ENCODE assay signal across 18 cellular contexts in genomic region chr17:81706757-81707624, GRCh38. TPM values are rescaled to one million over a fixed set of nuclear protein-coding genes. Genes with fewer than 3 reads are reported as not detected.
A peak's percentile ranks its signal among the peaks of the same experiment; 100 is the strongest.
DNase-seq lines count a peak whose midpoint lies in the region; ATAC-seq and TF ChIP-seq lines count a peak whose summit lies in the region.
"Had no signal": no experiment of that assay in that cellular context is flagged by ENCODE, and none has a peak within 500 bp of the region (broad histone marks: within the 10 kb centered on the region; RNA-seq: fewer than 3 reads in every experiment).

No MANE protein-coding gene starts in this region.

- no peaks in the 10 kb centered on the region for H3K27me3 ChIP-seq in right cardiac atrium (ENCODE audit: control insufficient read depth, insufficient read depth)
- peaks cover 1% of the 10 kb centered on the region; the same call in 1 of the 2 replicates for H3K27me3 ChIP-seq in H7 (ENCODE audit: control insufficient read depth, insufficient read depth, low read length)
- H3K27me3 ChIP-seq: Peyer's patch had no signal

- no peak overlapping the region for H3K4me3 ChIP-seq in right cardiac atrium (ENCODE audit: low read length)
- no peak overlapping the region for H3K4me3 ChIP-seq in SK-N-MC
- H3K4me3 ChIP-seq in H7 (ENCODE audit: insufficient read depth, low read depth, low read length): no peak overlapping the region
- H3K4me3 ChIP-seq: left ventricle myocardium inferior, Peyer's patch had no signal

- H3K36me3 ChIP-seq in SK-N-MC (ENCODE audit: insufficient read depth, low read length) (peaks cover 39% of the 10 kb centered on the region), H7 (replicated peaks; ENCODE audit: control insufficient read depth, insufficient read depth, low read length) (peaks cover 10% of the 10 kb centered on the region)

- no peak overlapping the region for H3K9ac ChIP-seq in SK-N-MC (ENCODE audit: insufficient read length)

- peaks cover 9% of the 10 kb centered on the region for H3K4me1 Mint-ChIP-seq in type B pancreatic cell (ENCODE audit: unreplicated experiment)
- peaks cover 14 to 16% of the 10 kb centered on the region in 2 donors for H3K4me1 Mint-ChIP-seq in effector memory CD8-positive, alpha-beta T cell (ENCODE audit: low read depth in 2 of 2)

- peaks cover 8% of the 10 kb centered on the region for H3K36me3 Mint-ChIP-seq in type B pancreatic cell
- H3K36me3 Mint-ChIP-seq in effector memory CD8-positive, alpha-beta T cell (ENCODE audit: insufficient read depth): peaks cover 41% of the 10 kb centered on the region

- peaks cover 13% of the 10 kb centered on the region for H3K4me1 ChIP-seq in right cardiac atrium (ENCODE audit: control insufficient read depth, insufficient read depth, low read length)

- H3K4me3 Mint-ChIP-seq in type B pancreatic cell: no peak overlapping the region
- H3K4me3 Mint-ChIP-seq in effector memory CD8-positive, alpha-beta T cell: no peak overlapping the region
- H3K4me3 Mint-ChIP-seq: activated CD8-positive, alpha-beta T cell treated with anti-CD3 and anti-CD28 coated beads, Interleukin-2, amount 10 ng/mL, durations not matched to agents 7 days and 5 days had no signal

- H3K27ac Mint-ChIP-seq in type B pancreatic cell: peak overlapping the region; percentile 56
- H3K27ac Mint-ChIP-seq in effector memory CD8-positive, alpha-beta T cell: peak overlapping the region in 1 of 2 donors; percentile 81
- H3K27ac Mint-ChIP-seq: activated CD8-positive, alpha-beta T cell treated with anti-CD3 and anti-CD28 coated beads, Interleukin-2, amount 10 ng/mL, durations not matched to agents 7 days and 5 days had no signal

- H3K27me3 Mint-ChIP-seq in type B pancreatic cell: peaks cover 8% of the 10 kb centered on the region
- H3K27me3 Mint-ChIP-seq in effector memory CD8-positive, alpha-beta T cell: no peaks in the 10 kb centered on the region
- H3K27me3 Mint-ChIP-seq: CD8-positive, alpha-beta memory T cell had no signal

- peak in 2 of 3 donors; percentile 47 to 62 for DNase-seq in right cardiac atrium
- no peak for DNase-seq in cardiac septum (ENCODE audit: low spot score)
- DNase-seq in SK-N-MC (ENCODE audit: low read depth, low spot score): no peak
- DNase-seq in type B pancreatic cell (ENCODE audit: extremely low spot score, unreplicated experiment): no peak
- no peak for DNase-seq in effector memory CD8-positive, alpha-beta T cell
- DNase-seq in H7: no peak
- DNase-seq: activated CD8-positive, alpha-beta T cell treated with anti-CD3 and anti-CD28 coated beads, Interleukin-2, amount 10 ng/mL, durations not matched to agents 7 days and 5 days; foreskin fibroblast; KG1; left ventricle myocardium inferior; NCI-H1105 treated with DMSO at 0.1 percent for 48 hours; NCI-H2171 treated with DMSO at 0.1 percent for 48 hours; NCI-H774; Peyer's patch; stimulated activated CD4-positive, alpha-beta T cell treated with anti-CD3 and anti-CD28 coated beads, Interleukin-2, amount 100 ng/mL, for 48 hours; substantia nigra had no signal

- WGBS in right cardiac atrium: 92% methylated on average over 54 of the region's 54 CpGs

- intact Hi-C loops in right cardiac atrium (cut with DNase I) (no loop called here), cardiac septum (cut with DNase I) (no loop called here)

- no peaks in the 10 kb centered on the region for H3K9me3 Mint-ChIP-seq in type B pancreatic cell
- no peaks in the 10 kb centered on the region for H3K9me3 Mint-ChIP-seq in effector memory CD8-positive, alpha-beta T cell
- H3K9me3 Mint-ChIP-seq: CD8-positive, alpha-beta memory T cell had no signal

- no peaks in the 10 kb centered on the region for H3K9me3 ChIP-seq in right cardiac atrium (ENCODE audit: control insufficient read depth, low read length)
- no peaks in the 10 kb centered on the region for H3K9me3 ChIP-seq in SK-N-MC (ENCODE audit: low read depth, low read length)
- H3K9me3 ChIP-seq: left ventricle myocardium inferior, Peyer's patch had no signal

- peak; percentile 14 for TF ChIP-seq CTCF in type B pancreatic cell (conservative IDR thresholded peaks at IDR 0.05)

- no peak for ATAC-seq in right cardiac atrium
- no peak for ATAC-seq in effector memory CD8-positive, alpha-beta T cell (replicated peaks)
- ATAC-seq: activated CD8-positive, alpha-beta T cell treated with anti-CD3 and anti-CD28 coated beads, Interleukin-2, amount 10 ng/mL, durations not matched to agents 7 days and 5 days had no signal

- H3K27ac ChIP-seq in right cardiac atrium (ENCODE audit: low read length) (no peak overlapping the region), SK-N-MC (0 out of 2 replicates have a peak overlapping the region, but pooled peaks have one; percentile 9)
- H3K27ac ChIP-seq: HL-60, left ventricle myocardium inferior, Peyer's patch had no signal

RNA-seq across cellular contexts. Expression of gene MRPL12, which starts 3.8 kb away (rescaled TPM):
- total RNA-seq in right cardiac atrium (100 to 1,000 TPM in 3 of 4 donors, 10 to 100 TPM in 1; 83.3 to 142 (median 112) TPM), cardiac septum (117 TPM), type B pancreatic cell (ENCODE audit: low replicate concordance) (87.9 and 107 TPM in 2 replicates)
- 310 TPM for polyA plus RNA-seq in right cardiac atrium
- total RNA-seq in H7 (2014; rRNA removed; shearing (Covaris generic)): 32.3 and 35.9 TPM in 2 replicates

RNA-seq across cellular contexts. Expression of gene SLC25A10, which starts 5.1 kb away (rescaled TPM):
- total RNA-seq in right cardiac atrium (10 to 100 TPM in 1 of 4 donors, 1 to 10 TPM in 3; 5.9 to 11.4 (median 9.6) TPM), cardiac septum (6.3 TPM), type B pancreatic cell (ENCODE audit: low replicate concordance) (23.8 and 27.6 TPM in 2 replicates)
- polyA plus RNA-seq in right cardiac atrium: 18.6 TPM
- total RNA-seq in H7 (2014; rRNA removed; shearing (Covaris generic)): 50.6 and 56.7 TPM in 2 replicates

RNA-seq across cellular contexts. Expression of gene HGS, which starts 23.2 kb away (rescaled TPM):
- total RNA-seq in right cardiac atrium: 10 to 100 TPM; 42.1 to 50.3 (median 47.9) TPM
- 48.6 TPM for polyA plus RNA-seq in right cardiac atrium
- 56.2 TPM for total RNA-seq in cardiac septum
- total RNA-seq in type B pancreatic cell (ENCODE audit: low replicate concordance): 115 and 119 TPM in 2 replicates
- 119 and 133 TPM in 2 replicates for total RNA-seq in H7 (2014; rRNA removed; shearing (Covaris generic))

RNA-seq across cellular contexts. Expression of gene ARL16, which starts 23.4 kb away (rescaled TPM):
- total RNA-seq in right cardiac atrium: 10 to 100 TPM; 13.2 to 24.4 (median 16.8) TPM
- polyA plus RNA-seq in right cardiac atrium: 20.9 TPM
- total RNA-seq in cardiac septum: 19.1 TPM
- 41.5 and 47.2 TPM in 2 replicates for total RNA-seq in type B pancreatic cell (ENCODE audit: low replicate concordance)
- 47.4 and 74.6 TPM in 2 replicates for total RNA-seq in H7 (2014; rRNA removed; shearing (Covaris generic))

RNA-seq across cellular contexts. Expression of gene CCDC137, which starts 40.5 kb away (rescaled TPM):
- total RNA-seq in right cardiac atrium (1 to 10 TPM; 5.0 to 7.8 (median 6.7) TPM), cardiac septum (8.2 TPM), type B pancreatic cell (ENCODE audit: low replicate concordance) (27.5 and 32.1 TPM in 2 replicates)
- polyA plus RNA-seq in right cardiac atrium: 10.9 TPM
- total RNA-seq in H7 (2014; rRNA removed; shearing (Covaris generic)): 40.7 and 49.7 TPM in 2 replicates

Comparison
In these comparisons a context has a peak if more than half of its experiments do, and no peak if none do; other contexts are left out.
1. DNase-seq: peak in right cardiac atrium (2 of 3); none in cardiac septum (single experiment), SK-N-MC (single experiment), type B pancreatic cell (single experiment), effector memory CD8-positive, alpha-beta T cell (0 of 3) and H7 (single experiment).